Comparison of ENCODE assay signal across 13 cellular contexts in the genomic region with DNA sequence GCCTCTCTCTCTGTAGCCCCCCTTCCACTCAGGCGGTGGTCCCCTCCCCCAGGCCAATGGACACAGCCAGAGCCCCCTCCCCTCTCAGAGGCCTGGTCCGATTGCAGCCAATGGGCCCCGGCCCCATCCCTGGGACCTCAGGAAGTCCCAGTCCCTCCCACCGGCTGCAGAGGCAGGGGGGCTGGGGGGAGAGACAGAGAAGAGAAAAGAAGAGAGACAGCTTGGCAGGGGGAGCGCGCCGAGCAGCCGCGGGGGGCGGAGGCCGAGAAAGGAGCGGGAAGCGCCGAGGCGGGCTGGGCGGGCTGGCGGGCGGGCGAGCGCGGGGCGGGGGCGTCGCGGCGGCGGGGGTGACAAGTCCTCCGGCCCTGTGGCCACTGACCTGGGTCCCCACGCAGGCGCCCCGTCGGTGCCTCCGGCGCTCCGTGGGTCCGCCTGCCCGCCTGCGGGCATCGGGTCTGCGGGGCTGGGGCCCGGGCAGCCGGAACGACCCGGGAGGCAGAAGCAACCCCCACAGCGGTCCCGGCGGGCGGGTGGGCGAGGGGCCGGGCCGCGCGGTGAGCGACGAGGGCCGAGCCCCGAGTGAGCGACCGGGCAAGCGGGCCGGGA. TPM values are rescaled to one million over a fixed set of nuclear protein-coding genes. Genes with fewer than 3 reads are reported as not detected.
DNase-seq lines count a peak whose midpoint lies in the region; ATAC-seq and TF ChIP-seq lines count a peak whose summit lies in the region.
"Had no signal": no experiment of that assay in that cellular context is flagged by ENCODE, and none has a peak within 500 bp of the region (broad histone marks: within the 10 kb centered on the region; RNA-seq: fewer than 3 reads in every experiment).

No MANE protein-coding gene starts in this region.

- no peak overlapping the region for H3K27ac Mint-ChIP-seq in activated naive CD4-positive, alpha-beta T cell treated with anti-CD3 and anti-CD28 coated beads, Interleukin-2, amount 50 U/mL, for 24 hours
- H3K27ac Mint-ChIP-seq in brain (peak overlapping the region; percentile 94 to 99 (median 94)), mesothelial cell of epicardium (peak overlapping the region; percentile 89)
- H3K27ac Mint-ChIP-seq in activated CD8-positive, alpha-beta T cell treated with anti-CD3 and anti-CD28 coated beads for 36 hours: no peak overlapping the region
- H3K27ac Mint-ChIP-seq: CD4-positive, CD25-positive, alpha-beta regulatory T cell had no signal

- peaks cover 12% of the 10 kb centered on the region for H3K4me1 Mint-ChIP-seq in activated naive CD4-positive, alpha-beta T cell treated with anti-CD3 and anti-CD28 coated beads, Interleukin-2, amount 50 U/mL, for 24 hours
- H3K4me1 Mint-ChIP-seq in brain (peaks cover 92% of the 10 kb centered on the region), mesothelial cell of epicardium (peaks cover 48% of the 10 kb centered on the region)
- peaks cover 6% of the 10 kb centered on the region for H3K4me1 Mint-ChIP-seq in activated CD8-positive, alpha-beta T cell treated with anti-CD3 and anti-CD28 coated beads for 36 hours (ENCODE audit: low read depth)

- no peak for TF ChIP-seq CTCF in brain (conservative IDR thresholded peaks at IDR 0.05)
- TF ChIP-seq CTCF in mesothelial cell of epicardium (IDR thresholded peaks at IDR 0.05; ENCODE audit: unreplicated experiment): no peak
- TF ChIP-seq CTCF in tibial nerve (IDR thresholded peaks at IDR 0.05): no peak
- no peak for TF ChIP-seq CTCF in activated CD8-positive, alpha-beta T cell treated with anti-CD3 and anti-CD28 coated beads for 36 hours (IDR thresholded peaks at IDR 0.05)

- no peak for ATAC-seq in activated CD8-positive, alpha-beta T cell treated with anti-CD3 and anti-CD28 coated beads for 36 hours
- ATAC-seq in HG02571 (IDR thresholded peaks at IDR 0.05; ENCODE audit: unreplicated experiment): no peak
- ATAC-seq in GM18520 (IDR thresholded peaks at IDR 0.05; ENCODE audit: unreplicated experiment): no peak

- H3K27ac ChIP-seq in tibial nerve: peak overlapping the region in 2 of 4 donors; percentile 46 to 60

- WGBS in tibial nerve, 2 donors: 4 to 7% methylated on average over 5 to 41 of the region's 61 CpGs

- DNase-seq in activated naive CD4-positive, alpha-beta T cell (lab: John Stamatoyannopoulos, UW): no peak
- DNase-seq in mesothelial cell of epicardium (ENCODE audit: low spot score in 2 of 2, unreplicated experiment in 2 of 2) (no peak), tibial nerve (ENCODE audit: low spot score in 2 of 2) (no peak)
- DNase-seq in activated CD8-positive, alpha-beta T cell treated with anti-CD3 and anti-CD28 coated beads for 36 hours: no peak
- DNase-seq: CD4-positive, CD25-positive, alpha-beta regulatory T cell; effector CD8-positive, alpha-beta T cell; NCI-H2081; small intestine had no signal

- POLR2A ChIA-PET in activated CD8-positive, alpha-beta T cell treated with anti-CD3 and anti-CD28 coated beads for 36 hours (lab: Charles Lee): no interaction called here

- no peaks in the 10 kb centered on the region for H3K36me3 Mint-ChIP-seq in activated naive CD4-positive, alpha-beta T cell treated with anti-CD3 and anti-CD28 coated beads, Interleukin-2, amount 50 U/mL, for 24 hours
- H3K36me3 Mint-ChIP-seq in brain (peaks cover 9% of the 10 kb centered on the region), mesothelial cell of epicardium (no peaks in the 10 kb centered on the region)
- no peaks in the 10 kb centered on the region for H3K36me3 Mint-ChIP-seq in activated CD8-positive, alpha-beta T cell treated with anti-CD3 and anti-CD28 coated beads for 36 hours (ENCODE audit: low read depth)

- no peak for TF ChIP-seq POLR2A in tibial nerve (IDR thresholded peaks at IDR 0.05)

- H3K4me3 ChIP-seq in tibial nerve: peak overlapping the region in 3 of 4 donors; percentile 5 to 50 (median 24)

- TF ChIP-seq EP300 in tibial nerve (IDR thresholded peaks at IDR 0.05): no peak

- peak overlapping the region; percentile 69 for H3K4me3 Mint-ChIP-seq in activated naive CD4-positive, alpha-beta T cell treated with anti-CD3 and anti-CD28 coated beads, Interleukin-2, amount 50 U/mL, for 24 hours
- H3K4me3 Mint-ChIP-seq in brain (peak overlapping the region; percentile 77 to 83 (median 80)), mesothelial cell of epicardium (peak overlapping the region; percentile 68)
- no peak overlapping the region for H3K4me3 Mint-ChIP-seq in activated CD8-positive, alpha-beta T cell treated with anti-CD3 and anti-CD28 coated beads for 36 hours

- intact Hi-C loops in activated CD8-positive, alpha-beta T cell treated with anti-CD3 and anti-CD28 coated beads for 36 hours (cut with micrococcal nuclease): no loop called here

- H3K27me3 ChIP-seq in tibial nerve: peaks cover 0 to 30% of the 10 kb centered on the region in 2 donors

- peaks cover 47% of the 10 kb centered on the region for H3K27me3 Mint-ChIP-seq in activated naive CD4-positive, alpha-beta T cell treated with anti-CD3 and anti-CD28 coated beads, Interleukin-2, amount 50 U/mL, for 24 hours
- H3K27me3 Mint-ChIP-seq in brain (no peaks in the 10 kb centered on the region), mesothelial cell of epicardium (ENCODE audit: low read depth) (peaks cover 71% of the 10 kb centered on the region)
- peaks cover 48% of the 10 kb centered on the region for H3K27me3 Mint-ChIP-seq in activated CD8-positive, alpha-beta T cell treated with anti-CD3 and anti-CD28 coated beads for 36 hours

- CTCF ChIA-PET in activated CD8-positive, alpha-beta T cell treated with anti-CD3 and anti-CD28 coated beads for 36 hours (lab: Charles Lee): interaction anchor here (1.4 to 2.1 kb wide), 4 partner anchors 9 to 30 kb away, joined by 4 to 6 read pairs (median 6); no protein-coding TSS in a partner anchor

- H3K9me3 Mint-ChIP-seq in activated naive CD4-positive, alpha-beta T cell treated with anti-CD3 and anti-CD28 coated beads, Interleukin-2, amount 50 U/mL, for 24 hours: no peaks in the 10 kb centered on the region
- H3K9me3 Mint-ChIP-seq in brain (no peaks in the 10 kb centered on the region), mesothelial cell of epicardium (no peaks in the 10 kb centered on the region)
- no peaks in the 10 kb centered on the region for H3K9me3 Mint-ChIP-seq in activated CD8-positive, alpha-beta T cell treated with anti-CD3 and anti-CD28 coated beads for 36 hours

- no peaks in the 10 kb centered on the region for H3K36me3 ChIP-seq in tibial nerve

- no peaks in the 10 kb centered on the region for H3K9me3 ChIP-seq in tibial nerve

- peaks cover 0 to 71% (median 5%) of the 10 kb centered on the region in 4 donors for H3K4me1 ChIP-seq in tibial nerve

RNA-seq across cellular contexts. Expression of gene CNTFR, which starts 11.8 kb away (rescaled TPM):
- 92.8 TPM for polyA plus RNA-seq in brain (ENCODE audit: insufficient read depth, low read depth, low replicate concordance)
- 25.9 to 28.9 TPM (median 27.0 TPM) in 3 replicates for total RNA-seq in mesothelial cell of epicardium
- total RNA-seq in tibial nerve: 10 to 100 TPM; 19.8 to 40.9 (median 34.7) TPM
- total RNA-seq in activated CD8-positive, alpha-beta T cell treated with anti-CD3 and anti-CD28 coated beads for 36 hours: not detected
- total RNA-seq: CD4-positive, CD25-positive, alpha-beta regulatory T cell had no signal
- polyA plus RNA-seq: CD4-positive, CD25-positive, alpha-beta regulatory T cell had no signal

RNA-seq across cellular contexts. Expression of gene RPP25L, which starts 34.2 kb away (rescaled TPM):
- polyA plus RNA-seq in brain (ENCODE audit: insufficient read depth, low read depth, low replicate concordance): 30.9 TPM
- total RNA-seq in mesothelial cell of epicardium: 20.2 to 24.6 TPM (median 24.5 TPM) in 3 replicates
- total RNA-seq in tibial nerve: 10 to 100 TPM; 31.4 to 45.9 (median 45.4) TPM
- total RNA-seq in activated CD8-positive, alpha-beta T cell treated with anti-CD3 and anti-CD28 coated beads for 36 hours: 10 to 100 TPM; 37.9 to 38.7 TPM

RNA-seq across cellular contexts. Expression of gene DCTN3, which starts 42.6 kb away (rescaled TPM):
- polyA plus RNA-seq in brain (ENCODE audit: insufficient read depth, low read depth, low replicate concordance): 314 TPM
- total RNA-seq in mesothelial cell of epicardium: 76.7 to 80.1 TPM (median 77.1 TPM) in 3 replicates
- 10 to 100 TPM; 64.7 to 87.5 (median 73.7) TPM for total RNA-seq in tibial nerve
- total RNA-seq in activated CD8-positive, alpha-beta T cell treated with anti-CD3 and anti-CD28 coated beads for 36 hours: 10 to 100 TPM; 52.7 to 61.0 TPM

RNA-seq across cellular contexts. Expression of gene ARID3C, which starts 51.1 kb away (rescaled TPM):
- polyA plus RNA-seq in brain (ENCODE audit: insufficient read depth, low read depth, low replicate concordance): not detected
- 0.42 to 0.80 TPM in 2 of 3 replicates, not detected in the other for total RNA-seq in mesothelial cell of epicardium
- total RNA-seq in tibial nerve: 1 to 10 TPM in 2 of 4 donors, under 1 TPM in 2; 0.30 to 2.1 (median 1.3) TPM
- total RNA-seq in activated CD8-positive, alpha-beta T cell treated with anti-CD3 and anti-CD28 coated beads for 36 hours: under 1 TPM; 0.29 to 0.32 TPM
- total RNA-seq: CD4-positive, CD25-positive, alpha-beta regulatory T cell had no signal
- polyA plus RNA-seq: CD4-positive, CD25-positive, alpha-beta regulatory T cell; keratinocyte had no signal

RNA-seq across cellular contexts. Expression of gene ENHO, which starts 54.9 kb away (rescaled TPM):
- polyA plus RNA-seq in brain (ENCODE audit: insufficient read depth, low read depth, low replicate concordance): 211 TPM
- total RNA-seq in mesothelial cell of epicardium: 0.96 to 1.1 TPM (median 1.0 TPM) in 3 replicates
- 10 to 100 TPM in 3 of 4 donors, 1 to 10 TPM in 1; 2.7 to 22.1 (median 16.3) TPM for total RNA-seq in tibial nerve
- total RNA-seq in activated CD8-positive, alpha-beta T cell treated with anti-CD3 and anti-CD28 coated beads for 36 hours: not detected
- polyA plus RNA-seq: keratinocyte had no signal

Comparison
In these comparisons a context has a peak if more than half of its experiments do, and no peak if none do; other contexts are left out.
1. H3K27ac Mint-ChIP-seq: peak in brain (5 of 5) and mesothelial cell of epicardium (single experiment); none in activated naive CD4-positive, alpha-beta T cell treated with anti-CD3 and anti-CD28 coated beads, Interleukin-2, amount 50 U/mL, for 24 hours (single experiment) and activated CD8-positive, alpha-beta T cell treated with anti-CD3 and anti-CD28 coated beads for 36 hours (single experiment).
2. RNA of gene CNTFR, which starts 11.8 kb away (total RNA-seq): 19.8 to 40.9 TPM in tibial nerve and 25.9 to 28.9 TPM in mesothelial cell of epicardium; not detected in activated CD8-positive, alpha-beta T cell treated with anti-CD3 and anti-CD28 coated beads for 36 hours; every median in the first group is over 10 times any median in the second.